ENCODE assay signal across 9 cellular contexts in genomic region chr12:20367731-20368652, GRCh38. TPM values are rescaled to one million over a fixed set of nuclear protein-coding genes. Genes with fewer than 3 reads are reported as not detected.
DNase-seq lines count a peak whose midpoint lies in the region; ATAC-seq and TF ChIP-seq lines count a peak whose summit lies in the region.
"Had no signal": no experiment of that assay in that cellular context is flagged by ENCODE, and none has a peak within 500 bp of the region (broad histone marks: within the 10 kb centered on the region; RNA-seq: fewer than 3 reads in every experiment).

PDE3A (plus strand) TSS chr12:20368537; CDS start chr12:20369285, 748 bp downstream.

- TF ChIP-seq CTCF in choroid plexus epithelial cell (conservative IDR thresholded peaks at IDR 0.05; ENCODE audit: low read depth, low read length): peak; percentile 41

- DNase-seq in H4 (ENCODE audit: low spot score): peak; percentile 70
- peak; percentile 36 for DNase-seq in NOMO-1 treated with dmso at 0.1 percent for 144 hours (lab: John Stamatoyannopoulos, UW; ENCODE audit: unreplicated experiment)
- peak; percentile 86 for DNase-seq in choroid plexus epithelial cell (ENCODE audit: low read depth)
- peak; percentile 93 for DNase-seq in islet precursor cell
- peak; percentile 56 for DNase-seq in skeletal muscle cell (ENCODE audit: low read depth)
- DNase-seq: activated B cell treated with CpG ODN at 0.5 μM for 24 hours had no signal

- peak within 1 kb of the TSS; percentile 76 for H3K4me3 ChIP-seq in choroid plexus epithelial cell (ENCODE audit: low read depth, low read length)
- H3K4me3 ChIP-seq in skeletal muscle cell (ENCODE audit: low read depth, low read length): peak within 1 kb of the TSS; percentile 66

- no peak for ATAC-seq in HG03135 (IDR thresholded peaks at IDR 0.05; ENCODE audit: unreplicated experiment)
- ATAC-seq in GM18520 (IDR thresholded peaks at IDR 0.05; ENCODE audit: unreplicated experiment): no peak
- no peak for ATAC-seq in HG02981 (IDR thresholded peaks at IDR 0.05; ENCODE audit: unreplicated experiment)

RNA-seq across cellular contexts. Expression of gene PDE3A, which starts in this region (rescaled TPM):
- total RNA-seq in H4 (2014; rRNA removed; shearing (Covaris generic)): 7.2 and 8.9 TPM in 2 replicates
- total RNA-seq: activated B cell treated with CpG ODN at 0.5 μM for 24 hours had no signal

Comparison
In these comparisons a context has a peak if more than half of its experiments do, and no peak if none do; other contexts are left out.
1. DNase-seq: peak in every context shown above with its lines; median percentile 93 in islet precursor cell; 86 in choroid plexus epithelial cell; 70 in H4; 56 in skeletal muscle cell; 36 in NOMO-1 treated with dmso at 0.1 percent for 144 hours.